Comparison of ENCODE assay signal across 11 cellular contexts in genomic region chr2:23091019-23091418, GRCh38.
"Had no signal": no experiment of that assay in that cellular context is flagged by ENCODE, and none has a peak within 500 bp of the region (broad histone marks: within the 10 kb centered on the region; RNA-seq: fewer than 3 reads in every experiment).

No MANE protein-coding gene starts in this region.

- H3K27ac ChIP-seq: GM23248 had no signal

- DNase-seq: GM23248, GOT3, H7, H9, HCEC 1CT, HFFc6 had no signal

- FAIRE-seq: H1, H54 had no signal

- H3K9me3 ChIP-seq: HAP-1 had no signal

- H3K36me3 ChIP-seq: HAP-1 had no signal

- H3K4me2 ChIP-seq: GM23338 had no signal

- ATAC-seq: GM23338, HCT116 had no signal

- H3K4me3 ChIP-seq: GM23248, GM23338, HAP-1 had no signal

- H3K4me1 ChIP-seq: HAP-1 had no signal
